Comparison of ENCODE assay signal across 1 cellular context in the genomic region with DNA sequence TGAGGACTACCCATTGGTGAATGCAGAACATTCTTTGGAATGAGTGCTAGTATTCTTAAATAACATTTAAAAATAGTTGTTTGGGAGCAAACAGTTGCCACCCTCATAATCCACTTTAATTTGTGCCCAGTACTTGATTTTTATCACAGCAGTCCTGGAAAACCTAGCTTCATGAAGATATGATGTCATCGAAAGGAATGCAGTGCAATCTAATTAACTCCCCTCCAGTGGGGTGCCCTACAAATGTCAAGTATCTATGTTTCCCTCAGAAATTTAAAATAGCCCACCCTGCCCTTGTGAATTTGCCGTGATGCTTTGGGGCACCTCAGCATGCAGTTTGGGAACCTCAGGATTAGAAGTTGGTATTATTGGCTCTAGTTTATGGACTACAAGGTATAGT.
TF ChIP-seq lines count a peak whose summit lies in the region.

No MANE protein-coding gene starts in this region.

TF ChIP-seq in HepG2, 621 proteins besides CTCF, POLR2A, EP300 and RAD21:
- TF ChIP-seq ZNF17 (CRISPR knock-in tag; IDR thresholded peaks at IDR 0.05) (no peak), ZFP41 (CRISPR knock-in tag; IDR thresholded peaks at IDR 0.05; ENCODE audit: borderline replicate concordance) (no peak), ATF7 (IDR thresholded peaks at IDR 0.05) (peak; percentile 56), ATF7 (CRISPR knock-in tag; IDR thresholded peaks at IDR 0.05) (no peak), PCBP1 (IDR thresholded peaks at IDR 0.05; ENCODE audit: borderline replicate concordance, low read depth, low read length) (no peak), NCOA5 (CRISPR knock-in tag; IDR thresholded peaks at IDR 0.05) (no peak), RFXANK (CRISPR knock-in tag; IDR thresholded peaks at IDR 0.05) (no peak), ZNF609 (CRISPR knock-in tag; IDR thresholded peaks at IDR 0.05; ENCODE audit: borderline replicate concordance) (no peak)
- TF ChIP-seq, protein P1, sequence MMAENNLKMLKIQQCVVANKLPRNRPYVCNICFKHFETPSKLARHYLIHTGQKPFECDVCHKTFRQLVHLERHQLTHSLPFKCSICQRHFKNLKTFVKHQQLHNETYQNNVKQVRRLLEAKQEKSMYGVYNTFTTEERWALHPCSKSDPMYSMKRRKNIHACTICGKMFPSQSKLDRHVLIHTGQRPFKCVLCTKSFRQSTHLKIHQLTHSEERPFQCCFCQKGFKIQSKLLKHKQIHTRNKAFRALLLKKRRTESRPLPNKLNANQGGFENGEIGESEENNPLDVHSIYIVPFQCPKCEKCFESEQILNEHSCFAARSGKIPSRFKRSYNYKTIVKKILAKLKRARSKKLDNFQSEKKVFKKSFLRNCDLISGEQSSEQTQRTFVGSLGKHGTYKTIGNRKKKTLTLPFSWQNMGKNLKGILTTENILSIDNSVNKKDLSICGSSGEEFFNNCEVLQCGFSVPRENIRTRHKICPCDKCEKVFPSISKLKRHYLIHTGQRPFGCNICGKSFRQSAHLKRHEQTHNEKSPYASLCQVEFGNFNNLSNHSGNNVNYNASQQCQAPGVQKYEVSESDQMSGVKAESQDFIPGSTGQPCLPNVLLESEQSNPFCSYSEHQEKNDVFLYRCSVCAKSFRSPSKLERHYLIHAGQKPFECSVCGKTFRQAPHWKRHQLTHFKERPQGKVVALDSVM (CRISPR knock-in tag; IDR thresholded peaks at IDR 0.05): no peak
